In the genomic region with DNA sequence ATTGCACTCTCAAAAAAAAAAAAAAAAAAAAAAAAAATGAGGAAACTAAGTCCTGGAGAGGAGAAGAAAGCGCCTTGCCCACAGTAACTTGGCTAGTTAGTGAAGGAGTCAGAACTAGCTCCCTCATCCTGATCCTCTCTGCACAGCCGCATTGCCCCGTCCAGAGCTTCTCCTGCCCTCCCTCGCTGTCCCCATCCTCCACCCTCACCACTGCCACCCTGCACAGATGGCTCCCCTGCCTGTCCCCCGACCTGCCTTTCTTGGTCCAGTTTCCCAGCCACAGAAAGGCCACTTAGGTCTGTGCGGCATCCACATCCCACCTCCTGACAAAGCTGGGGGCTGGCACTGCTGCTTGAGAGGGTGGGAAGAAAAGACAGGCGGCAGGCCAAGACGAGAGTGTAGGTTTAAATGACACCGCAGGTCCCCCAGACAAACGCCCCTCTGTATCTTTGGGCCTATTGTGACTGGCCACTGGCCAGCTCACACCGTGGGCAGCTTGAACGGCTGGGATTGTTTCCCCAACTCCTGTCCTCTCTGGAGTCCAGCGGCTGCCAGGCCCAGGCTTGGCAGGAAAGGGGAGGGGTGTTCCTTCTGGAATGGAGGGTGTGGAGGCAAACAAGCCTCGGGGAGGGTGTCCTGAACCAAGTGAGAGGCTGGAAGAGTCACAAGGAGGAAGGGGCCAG, we compare ENCODE assay signal across 1 cellular context.
TF ChIP-seq lines count a peak whose summit lies in the region.

No MANE protein-coding gene starts in this region.

TF ChIP-seq in HepG2, 621 proteins besides CTCF, POLR2A, EP300 and RAD21:
- TF ChIP-seq HNRNPL (IDR thresholded peaks at IDR 0.05; ENCODE audit: low read depth, low read length) (peak; percentile 92), ZNF550 (CRISPR knock-in tag; IDR thresholded peaks at IDR 0.05; ENCODE audit: borderline replicate concordance) (0 out of 2 replicates have a peak, but pooled peaks have one; percentile 16), SNAPC2 (CRISPR knock-in tag; IDR thresholded peaks at IDR 0.05) (no peak), ZNF850 (CRISPR knock-in tag; conservative IDR thresholded peaks at IDR 0.05) (no peak)
- TF ChIP-seq, protein P1, sequence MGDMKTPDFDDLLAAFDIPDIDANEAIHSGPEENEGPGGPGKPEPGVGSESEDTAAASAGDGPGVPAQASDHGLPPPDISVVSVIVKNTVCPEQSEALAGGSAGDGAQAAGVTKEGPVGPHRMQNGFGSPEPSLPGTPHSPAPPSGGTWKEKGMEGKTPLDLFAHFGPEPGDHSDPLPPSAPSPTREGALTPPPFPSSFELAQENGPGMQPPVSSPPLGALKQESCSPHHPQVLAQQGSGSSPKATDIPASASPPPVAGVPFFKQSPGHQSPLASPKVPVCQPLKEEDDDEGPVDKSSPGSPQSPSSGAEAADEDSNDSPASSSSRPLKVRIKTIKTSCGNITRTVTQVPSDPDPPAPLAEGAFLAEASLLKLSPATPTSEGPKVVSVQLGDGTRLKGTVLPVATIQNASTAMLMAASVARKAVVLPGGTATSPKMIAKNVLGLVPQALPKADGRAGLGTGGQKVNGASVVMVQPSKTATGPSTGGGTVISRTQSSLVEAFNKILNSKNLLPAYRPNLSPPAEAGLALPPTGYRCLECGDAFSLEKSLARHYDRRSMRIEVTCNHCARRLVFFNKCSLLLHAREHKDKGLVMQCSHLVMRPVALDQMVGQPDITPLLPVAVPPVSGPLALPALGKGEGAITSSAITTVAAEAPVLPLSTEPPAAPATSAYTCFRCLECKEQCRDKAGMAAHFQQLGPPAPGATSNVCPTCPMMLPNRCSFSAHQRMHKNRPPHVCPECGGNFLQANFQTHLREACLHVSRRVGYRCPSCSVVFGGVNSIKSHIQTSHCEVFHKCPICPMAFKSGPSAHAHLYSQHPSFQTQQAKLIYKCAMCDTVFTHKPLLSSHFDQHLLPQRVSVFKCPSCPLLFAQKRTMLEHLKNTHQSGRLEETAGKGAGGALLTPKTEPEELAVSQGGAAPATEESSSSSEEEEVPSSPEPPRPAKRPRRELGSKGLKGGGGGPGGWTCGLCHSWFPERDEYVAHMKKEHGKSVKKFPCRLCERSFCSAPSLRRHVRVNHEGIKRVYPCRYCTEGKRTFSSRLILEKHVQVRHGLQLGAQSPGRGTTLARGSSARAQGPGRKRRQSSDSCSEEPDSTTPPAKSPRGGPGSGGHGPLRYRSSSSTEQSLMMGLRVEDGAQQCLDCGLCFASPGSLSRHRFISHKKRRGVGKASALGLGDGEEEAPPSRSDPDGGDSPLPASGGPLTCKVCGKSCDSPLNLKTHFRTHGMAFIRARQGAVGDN (CRISPR knock-in tag; IDR thresholded peaks at IDR 0.05): peak; percentile 44; the same call in 1 of the 2 replicates
TF ChIP-seq in HepG2: peak in this region for 3.
